Comparison of ENCODE assay signal across 36 cellular contexts in genomic region chr1:247822060-247822459, GRCh38. TPM values are rescaled to one million over a fixed set of nuclear protein-coding genes. Genes with fewer than 3 reads are reported as not detected.
"Had no signal": no experiment of that assay in that cellular context is flagged by ENCODE, and none has a peak within 500 bp of the region (broad histone marks: within the 10 kb centered on the region; RNA-seq: fewer than 3 reads in every experiment).

No MANE protein-coding gene starts in this region.

- H3K27me3 ChIP-seq: body of pancreas, esophagus squamous epithelium, gastroesophageal sphincter, heart right ventricle, hepatocyte had no signal

- H3K4me3 ChIP-seq: body of pancreas, esophagus squamous epithelium, gastroesophageal sphincter, heart right ventricle, hepatocyte had no signal

- H3K27ac ChIP-seq: body of pancreas, epithelial cell of prostate, esophagus squamous epithelium, gastroesophageal sphincter, heart right ventricle, hepatocyte had no signal

- H3K36me3 ChIP-seq: esophagus squamous epithelium, gastroesophageal sphincter, heart right ventricle had no signal

- H3K9me3 ChIP-seq: body of pancreas, esophagus squamous epithelium, gastroesophageal sphincter had no signal

- DNase-seq: activated B cell treated with CpG ODN at 0.5 μM for 24 hours; activated CD4-positive, alpha-beta memory T cell treated with anti-CD3 and anti-CD28 coated beads for 36 hours; activated CD4-positive, alpha-beta T cell treated with anti-CD3 and anti-CD28 coated beads for 48 hours; activated CD8-positive, alpha-beta memory T cell treated with anti-CD3 and anti-CD28 coated beads, Interleukin-2, amount 10 ng/mL, durations not matched to agents 7 days and 5 days; activated CD8-positive, alpha-beta memory T cell treated with anti-CD3 and anti-CD28 coated beads, Interleukin-2, amount 50 U/mL, for 4 hours; activated CD8-positive, alpha-beta T cell treated with anti-CD3 and anti-CD28 coated beads, Interleukin-2, amount 10 ng/mL, durations not matched to agents 7 days and 5 days; activated effector memory CD4-positive, alpha-beta T cell treated with anti-CD3 and anti-CD28 coated beads, Interleukin-2, amount 50 U/mL, for 16 hours; activated naive CD4-positive, alpha-beta T cell treated with anti-CD3 and anti-CD28 coated beads for 36 hours; activated T-cell treated with anti-CD3 and anti-CD28 coated beads, Interleukin-2, amount 50 U/mL, for 1 hour; activated T-cell treated with anti-CD3 and anti-CD28 coated beads, Interleukin-2, amount 50 U/mL, for 48 hours; amniotic stem cell; anterior cingulate cortex; body of pancreas; caudate nucleus; cortex of kidney; dermis blood vessel endothelial cell; effector CD4-positive, alpha-beta T cell; effector memory CD8-positive, alpha-beta T cell; esophagus squamous epithelium; foreskin melanocyte; heart right ventricle; T-helper 2 cell had no signal

- H3K4me1 ChIP-seq: body of pancreas, esophagus squamous epithelium, gastroesophageal sphincter, heart right ventricle had no signal

- ATAC-seq: activated CD4-positive, CD25-positive, alpha-beta regulatory T cell treated with anti-CD3 and anti-CD28 coated beads, Interleukin-2, amount 50 U/mL, for 24 hours; activated CD8-positive, alpha-beta memory T cell treated with anti-CD3 and anti-CD28 coated beads, Interleukin-2, amount 10 ng/mL, durations not matched to agents 7 days and 5 days; activated CD8-positive, alpha-beta T cell treated with anti-CD3 and anti-CD28 coated beads, Interleukin-2, amount 10 ng/mL, durations not matched to agents 7 days and 5 days; body of pancreas; effector memory CD8-positive, alpha-beta T cell; gastroesophageal sphincter; heart right ventricle had no signal

RNA-seq across cellular contexts. Expression of gene OR14A16, which starts 1.9 kb away (rescaled TPM):
- total RNA-seq: activated B cell treated with CpG ODN at 0.5 μM for 24 hours; activated CD4-positive, alpha-beta memory T cell treated with anti-CD3 and anti-CD28 coated beads for 36 hours; activated CD8-positive, alpha-beta memory T cell treated with anti-CD3 and anti-CD28 coated beads for 36 hours; activated CD8-positive, alpha-beta memory T cell treated with anti-CD3 and anti-CD28 coated beads, Interleukin-2, amount 10 ng/mL, durations not matched to agents 7 days and 5 days; activated CD8-positive, alpha-beta T cell treated with anti-CD3 and anti-CD28 coated beads, Interleukin-2, amount 10 ng/mL, durations not matched to agents 7 days and 5 days; activated naive CD4-positive, alpha-beta T cell treated with anti-CD3 and anti-CD28 coated beads for 36 hours; activated T-helper 1 cell treated with anti-CD3 and anti-CD28 coated beads, Interleukin-12 subunit alpha, Interleukin-12 subunit beta, Interleukin-2, Interleukin-4 antibody, amounts not matched to agents 30 ng/mL and 10 ng/mL and 1 ng/mL, durations not matched to agents 14 hours and 24 hours and 36 hours; activated T-helper 2 cell treated with anti-CD3 and anti-CD28 coated beads, Interferon-gamma antibody, Interleukin-2, Interleukin-4, amounts not matched to agents 10 μg/mL and 5 μg/mL and 100 μg/mL, durations not matched to agents 14 hours and 24 hours and 36 hours; body of pancreas; chondrocyte; dermis blood vessel endothelial cell; esophagus squamous epithelium; fibroblast of lung; fibroblast of villous mesenchyme; gastroesophageal sphincter; glomerular endothelial cell; heart right ventricle; hepatocyte; T-helper 1 cell treated with Interleukin-12 subunit alpha and Interleukin-12 subunit beta and Interleukin-4 antibody, amounts not matched to agents 30 ng/mL and 1 ng/mL, for 36 hours had no signal
- polyA plus RNA-seq: adipose tissue, esophagus, fibroblast of lung, heart right ventricle, hepatocyte had no signal

RNA-seq across cellular contexts. Expression of gene OR11L1, which starts 19.6 kb away (rescaled TPM):
- total RNA-seq: activated B cell treated with CpG ODN at 0.5 μM for 24 hours; activated CD4-positive, alpha-beta memory T cell treated with anti-CD3 and anti-CD28 coated beads for 36 hours; activated CD8-positive, alpha-beta memory T cell treated with anti-CD3 and anti-CD28 coated beads for 36 hours; activated CD8-positive, alpha-beta memory T cell treated with anti-CD3 and anti-CD28 coated beads, Interleukin-2, amount 10 ng/mL, durations not matched to agents 7 days and 5 days; activated CD8-positive, alpha-beta T cell treated with anti-CD3 and anti-CD28 coated beads, Interleukin-2, amount 10 ng/mL, durations not matched to agents 7 days and 5 days; activated naive CD4-positive, alpha-beta T cell treated with anti-CD3 and anti-CD28 coated beads for 36 hours; activated T-helper 1 cell treated with anti-CD3 and anti-CD28 coated beads, Interleukin-12 subunit alpha, Interleukin-12 subunit beta, Interleukin-2, Interleukin-4 antibody, amounts not matched to agents 30 ng/mL and 10 ng/mL and 1 ng/mL, durations not matched to agents 14 hours and 24 hours and 36 hours; activated T-helper 2 cell treated with anti-CD3 and anti-CD28 coated beads, Interferon-gamma antibody, Interleukin-2, Interleukin-4, amounts not matched to agents 10 μg/mL and 5 μg/mL and 100 μg/mL, durations not matched to agents 14 hours and 24 hours and 36 hours; body of pancreas; chondrocyte; dermis blood vessel endothelial cell; esophagus squamous epithelium; fibroblast of lung; fibroblast of villous mesenchyme; gastroesophageal sphincter; glomerular endothelial cell; heart right ventricle; hepatocyte; T-helper 1 cell treated with Interleukin-12 subunit alpha and Interleukin-12 subunit beta and Interleukin-4 antibody, amounts not matched to agents 30 ng/mL and 1 ng/mL, for 36 hours had no signal
- polyA plus RNA-seq: adipose tissue, esophagus, fibroblast of lung, heart right ventricle, hepatocyte had no signal

RNA-seq across cellular contexts. Expression of gene TRIM58, which starts 34.9 kb away (rescaled TPM):
- total RNA-seq: hepatocyte had no signal
